In genomic region chr16:228151-228855, GRCh38 we compare ENCODE assay signal across 9 cellular contexts. TPM values are rescaled to one million over a fixed set of nuclear protein-coding genes. Genes with fewer than 3 reads are reported as not detected.
DNase-seq lines count a peak whose midpoint lies in the region; ATAC-seq, FAIRE-seq and TF ChIP-seq lines count a peak whose summit lies in the region.
"Had no signal": no experiment of that assay in that cellular context is flagged by ENCODE, and none has a peak within 500 bp of the region (broad histone marks: within the 10 kb centered on the region; RNA-seq: fewer than 3 reads in every experiment).

No MANE protein-coding gene starts in this region.

- DNase-seq in ELR (ENCODE audit: low read depth): peak; percentile 17
- peak; percentile 25 for DNase-seq in WERI-Rb-1
- peak; percentile 9 for DNase-seq in foreskin melanocyte
- no peak for DNase-seq in psoas muscle
- no peak for DNase-seq in D721Med (ENCODE audit: insufficient read length, low spot score)
- no peak for DNase-seq in KG1 (lab: John Stamatoyannopoulos, UW)
- no peak for DNase-seq in frontal cortex (ENCODE audit: low spot score in 2 of 2)

- H3K27ac ChIP-seq in WERI-Rb-1: peak overlapping the region; percentile 100
- peak overlapping the region; percentile 97 for H3K27ac ChIP-seq in psoas muscle

- H3K27me3 ChIP-seq in WERI-Rb-1 (ENCODE audit: insufficient read depth, low read depth, severe bottlenecking) (no peaks in the 10 kb centered on the region), psoas muscle (ENCODE audit: insufficient read depth in 3 of 3, low read length in 2 of 3) (no peaks in the 10 kb centered on the region)

- WGBS in psoas muscle, 3 donors: 16 to 19% (median 18%) methylated on average over 10 of the region's 10 CpGs

- H3K9me3 ChIP-seq in WERI-Rb-1 (ENCODE audit: severe bottlenecking) (no peaks in the 10 kb centered on the region), psoas muscle (no peaks in the 10 kb centered on the region)

- peak overlapping the region; percentile 65 for H3K4me3 ChIP-seq in WERI-Rb-1 (ENCODE audit: low read depth, low read length)
- H3K4me3 ChIP-seq in psoas muscle: peak overlapping the region; percentile 89

- TF ChIP-seq CTCF in WERI-Rb-1 (IDR thresholded peaks at IDR 0.05; ENCODE audit: low read depth, low read length) (no peak), psoas muscle (IDR thresholded peaks at IDR 0.05) (no peak), D721Med (IDR thresholded peaks at IDR 0.05; ENCODE audit: insufficient read depth, missing control alignments) (no peak)

- intact Hi-C loops in psoas muscle (cut with DNase I): loop anchor here (5.0 kb wide), 2 partner anchors 124 to 129 kb away; partner anchors contain the start of gene AXIN1 (in 1 of the 2)

- FAIRE-seq in D721Med (lab: Jason Lieb, UNC) (no peak), frontal cortex (lab: Jason Lieb, UNC) (no peak)

- H3K4me1 ChIP-seq in psoas muscle: peaks cover 12% of the 10 kb centered on the region

- H3K36me3 ChIP-seq in WERI-Rb-1: peaks cover 57% of the 10 kb centered on the region
- peaks cover 3 to 52% of the 10 kb centered on the region in 2 donors for H3K36me3 ChIP-seq in psoas muscle (ENCODE audit: insufficient read depth in 1 of 2, low read depth in 1 of 2)

- ATAC-seq in HG02938 (IDR thresholded peaks at IDR 0.05; ENCODE audit: unreplicated experiment) (peak; percentile 14), psoas muscle (peak in 2 of 4 donors; percentile 7 to 9)

RNA-seq across cellular contexts. Expression of gene LUC7L, which starts 0.9 kb away (rescaled TPM):
- total RNA-seq in psoas muscle (10 to 100 TPM; 23.8 to 30.3 (median 27.1) TPM), frontal cortex (75.0 TPM)
- polyA plus RNA-seq in psoas muscle: 10 to 100 TPM; 36.3 to 58.9 (median 36.7) TPM

RNA-seq across cellular contexts. Expression of gene FAM234A, which starts 6.3 kb away (rescaled TPM):
- total RNA-seq in psoas muscle: 100 to 1,000 TPM; 108 to 154 (median 120) TPM
- polyA plus RNA-seq in psoas muscle: 100 to 1,000 TPM in 1 of 3 donors, 10 to 100 TPM in 2; 54.2 to 198 (median 98.4) TPM
- 17.1 TPM for total RNA-seq in frontal cortex

RNA-seq across cellular contexts. Expression of gene RGS11, which starts 47.4 kb away (rescaled TPM):
- total RNA-seq in psoas muscle: 1 to 10 TPM in 3 of 4 donors, under 1 TPM in 1; 0.92 to 2.6 (median 1.3) TPM
- under 1 TPM; 0.20 to 0.69 (median 0.46) TPM for polyA plus RNA-seq in psoas muscle
- total RNA-seq in frontal cortex: 6.5 TPM

RNA-seq across cellular contexts. Expression of gene HBQ1, which starts 48.0 kb away (rescaled TPM):
- under 1 TPM in 1 of 4 donors, not detected in 3; 0.58 TPM for total RNA-seq in psoas muscle
- not detected for polyA plus RNA-seq in psoas muscle
- 6.9 TPM for total RNA-seq in frontal cortex
- total RNA-seq: T-helper 1 cell treated with Interleukin-12 subunit alpha and Interleukin-12 subunit beta and Interleukin-4 antibody, amounts not matched to agents 30 ng/mL and 1 ng/mL, for 36 hours had no signal

RNA-seq across cellular contexts. Expression of gene HBA1, which starts 51.8 kb away (rescaled TPM):
- total RNA-seq in psoas muscle (1,000 to 10,000 TPM in 1 of 4 donors, 100 to 1,000 TPM in 1, 10 to 100 TPM in 2; 22.5 to 1,513 (median 169) TPM), frontal cortex (371 TPM)
- 10 to 100 TPM in 1 of 3 donors, 1 to 10 TPM in 2; 6.1 to 10.3 (median 8.2) TPM for polyA plus RNA-seq in psoas muscle
- total RNA-seq: T-helper 1 cell treated with Interleukin-12 subunit alpha and Interleukin-12 subunit beta and Interleukin-4 antibody, amounts not matched to agents 30 ng/mL and 1 ng/mL, for 36 hours had no signal

Comparison
In these comparisons a context has a peak if more than half of its experiments do, and no peak if none do; other contexts are left out.
1. DNase-seq: peak in ELR (single experiment), WERI-Rb-1 (single experiment) and foreskin melanocyte (single experiment); none in psoas muscle (0 of 2), D721Med (single experiment), KG1 (single experiment) and frontal cortex (0 of 2).